ENCODE assay signal across 17 cellular contexts in genomic region chr17:75188614-75189013, GRCh38. TPM values are rescaled to one million over a fixed set of nuclear protein-coding genes. Genes with fewer than 3 reads are reported as not detected.
DNase-seq lines count a peak whose midpoint lies in the region; ATAC-seq and TF ChIP-seq lines count a peak whose summit lies in the region.
"Had no signal": no experiment of that assay in that cellular context is flagged by ENCODE, and none has a peak within 500 bp of the region (broad histone marks: within the 10 kb centered on the region; RNA-seq: fewer than 3 reads in every experiment).

No MANE protein-coding gene starts in this region.

- no peak overlapping the region for H3K27ac ChIP-seq in SK-N-SH (ENCODE audit: low read depth in 2 of 2, low read length in 1 of 2)
- no peak overlapping the region for H3K27ac ChIP-seq in spleen
- H3K27ac ChIP-seq: HL-60 had no signal

- H3K9ac ChIP-seq in SK-N-SH: no peak overlapping the region

- H3K4me1 Mint-ChIP-seq in activated naive CD4-positive, alpha-beta T cell treated with anti-CD3 and anti-CD28 coated beads, Interleukin-2, amount 10 ng/mL, durations not matched to agents 7 days and 5 days: peaks cover 29% of the 10 kb centered on the region
- peaks cover 17% of the 10 kb centered on the region for H3K4me1 Mint-ChIP-seq in activated T-helper 17 cell treated with anti-CD3 and anti-CD28 coated beads, Interleukin-2, amount 50 U/mL, for 72 hours
- peaks cover 13% of the 10 kb centered on the region for H3K4me1 Mint-ChIP-seq in chondrocyte (ENCODE audit: low read depth)

- peaks cover 7% of the 10 kb centered on the region for H3F3A ChIP-seq in SK-N-SH (replicated peaks; ENCODE audit: insufficient read depth)

- DNase-seq in SK-N-SH (no peak), spleen (peak; percentile 13), chondrocyte (ENCODE audit: low spot score) (no peak), germinal center (ENCODE audit: low spot score) (no peak)
- DNase-seq in activated naive CD4-positive, alpha-beta T cell treated with anti-CD3 and anti-CD28 coated beads, Interleukin-2, amount 10 ng/mL, durations not matched to agents 7 days and 5 days: no peak
- no peak for DNase-seq in activated naive CD4-positive, alpha-beta T cell (lab: John Stamatoyannopoulos, UW)
- DNase-seq: Caco-2, GDM1, H9, Kasumi-1, MG63, NCI-H1048, NCI-H524 treated with DMSO at 0.1 percent for 48 hours had no signal

- TF ChIP-seq RAD21 in SK-N-SH (IDR thresholded peaks at IDR 0.05; ENCODE audit: low read length): no peak

- TF ChIP-seq CTCF in SK-N-SH (IDR thresholded peaks at IDR 0.05) (no peak), spleen (IDR thresholded peaks at IDR 0.05 in 8 of 11, conservative IDR thresholded peaks at IDR 0.05 in 3 of 11) (no peak), chondrocyte (IDR thresholded peaks at IDR 0.05) (no peak)

- H3K4me2 ChIP-seq in SK-N-SH: 0 out of 2 replicates have a peak overlapping the region, but pooled peaks have one; percentile 1

- POLR2A ChIA-PET in SK-N-SH (lab: Yijun Ruan, JAX): no interaction called here

- H3K36me3 ChIP-seq in SK-N-SH (replicated peaks in 1 of 2; ENCODE audit: control insufficient read depth in 1 of 2, insufficient read depth in 2 of 2, low read length in 1 of 2): no peaks in the 10 kb centered on the region
- H3K36me3 ChIP-seq in spleen: no peaks in the 10 kb centered on the region
- H3K36me3 ChIP-seq: MG63 had no signal

- intact Hi-C loops in spleen (cut with DNase I; ENCODE audit: low total_unique reads): no loop called here

- CTCF ChIA-PET in SK-N-SH (lab: Yijun Ruan, JAX): interaction anchor here (0.6 to 6.1 kb wide), 3 partner anchors 12 to 74 kb away, joined by 3 to 50 read pairs (median 14); no protein-coding TSS in a partner anchor
- CTCF ChIA-PET in activated naive CD4-positive, alpha-beta T cell treated with anti-CD3 and anti-CD28 coated beads, Interleukin-2, amount 10 ng/mL, durations not matched to agents 7 days and 5 days (lab: Charles Lee): interaction anchor here (0.7 to 5.2 kb wide), 6 partner anchors 12 to 397 kb away, joined by 3 to 55 read pairs (median 8); no protein-coding TSS in a partner anchor

- H3K9me3 Mint-ChIP-seq in activated naive CD4-positive, alpha-beta T cell treated with anti-CD3 and anti-CD28 coated beads, Interleukin-2, amount 10 ng/mL, durations not matched to agents 7 days and 5 days: no peaks in the 10 kb centered on the region
- no peaks in the 10 kb centered on the region for H3K9me3 Mint-ChIP-seq in activated T-helper 17 cell treated with anti-CD3 and anti-CD28 coated beads, Interleukin-2, amount 50 U/mL, for 72 hours
- H3K9me3 Mint-ChIP-seq in chondrocyte (ENCODE audit: low read depth): no peaks in the 10 kb centered on the region
- H3K9me3 Mint-ChIP-seq: H9 had no signal

- no peak overlapping the region for H2AFZ ChIP-seq in SK-N-SH (ENCODE audit: low read depth)

- WGBS in SK-N-SH (ENCODE audit: low lambda C conversion rate): 92% methylated on average over 6 of the region's 6 CpGs
- WGBS in spleen, 5 donors: 90 to 97% (median 94%) methylated on average over 6 of the region's 6 CpGs

- no peak for ATAC-seq in SK-N-SH treated with all-trans-retinoic acid at 6 μM for 48 hours
- no peak for ATAC-seq in activated T-helper 17 cell treated with anti-CD3 and anti-CD28 coated beads, Interleukin-2, amount 50 U/mL, for 72 hours (replicated peaks)

- H3K4me3 ChIP-seq in SK-N-SH (ENCODE audit: low read depth in 2 of 2, low read length in 1 of 2): no peak overlapping the region
- H3K4me3 ChIP-seq in spleen: no peak overlapping the region
- H3K4me3 ChIP-seq: MG63 had no signal

- peaks cover 6% of the 10 kb centered on the region; the same call in 1 of the 2 replicates for H3K79me2 ChIP-seq in SK-N-SH (ENCODE audit: insufficient read depth)

- no peaks in the 10 kb centered on the region for H3K27me3 Mint-ChIP-seq in activated naive CD4-positive, alpha-beta T cell treated with anti-CD3 and anti-CD28 coated beads, Interleukin-2, amount 10 ng/mL, durations not matched to agents 7 days and 5 days
- H3K27me3 Mint-ChIP-seq in activated T-helper 17 cell treated with anti-CD3 and anti-CD28 coated beads, Interleukin-2, amount 50 U/mL, for 72 hours: no peaks in the 10 kb centered on the region
- H3K27me3 Mint-ChIP-seq in chondrocyte (ENCODE audit: low read depth): no peaks in the 10 kb centered on the region
- H3K27me3 Mint-ChIP-seq: B cell had no signal

- no peaks in the 10 kb centered on the region for H3K9me3 ChIP-seq in SK-N-SH
- H3K9me3 ChIP-seq in spleen: no peaks in the 10 kb centered on the region
- H3K9me3 ChIP-seq: Caco-2, MG63 had no signal

- no peaks in the 10 kb centered on the region for H3K9me2 ChIP-seq in SK-N-SH

- peak overlapping the region; percentile 96 for H3K27ac Mint-ChIP-seq in activated naive CD4-positive, alpha-beta T cell treated with anti-CD3 and anti-CD28 coated beads, Interleukin-2, amount 10 ng/mL, durations not matched to agents 7 days and 5 days
- H3K27ac Mint-ChIP-seq in activated T-helper 17 cell treated with anti-CD3 and anti-CD28 coated beads, Interleukin-2, amount 50 U/mL, for 72 hours: peak overlapping the region; percentile 70
- H3K27ac Mint-ChIP-seq in chondrocyte (ENCODE audit: unreplicated experiment): no peak overlapping the region
- H3K27ac Mint-ChIP-seq: B cell, H9 had no signal

- TF ChIP-seq POLR2A in spleen (IDR thresholded peaks at IDR 0.05): no peak

- H3K27me3 ChIP-seq in SK-N-SH (ENCODE audit: insufficient read depth) (no peaks in the 10 kb centered on the region), spleen (replicated peaks in 1 of 7) (no peaks in the 10 kb centered on the region)
- H3K27me3 ChIP-seq: MG63 had no signal

- H3K36me3 Mint-ChIP-seq in activated naive CD4-positive, alpha-beta T cell treated with anti-CD3 and anti-CD28 coated beads, Interleukin-2, amount 10 ng/mL, durations not matched to agents 7 days and 5 days: peaks cover 7% of the 10 kb centered on the region
- peaks cover 10% of the 10 kb centered on the region for H3K36me3 Mint-ChIP-seq in activated T-helper 17 cell treated with anti-CD3 and anti-CD28 coated beads, Interleukin-2, amount 50 U/mL, for 72 hours (ENCODE audit: low read depth)
- H3K36me3 Mint-ChIP-seq in chondrocyte (ENCODE audit: low read depth): no peaks in the 10 kb centered on the region

- no peaks in the 10 kb centered on the region for H4K20me1 ChIP-seq in SK-N-SH (ENCODE audit: insufficient read depth)

- no peak overlapping the region for H3K4me3 Mint-ChIP-seq in activated naive CD4-positive, alpha-beta T cell treated with anti-CD3 and anti-CD28 coated beads, Interleukin-2, amount 10 ng/mL, durations not matched to agents 7 days and 5 days
- H3K4me3 Mint-ChIP-seq in activated T-helper 17 cell treated with anti-CD3 and anti-CD28 coated beads, Interleukin-2, amount 50 U/mL, for 72 hours: peak overlapping the region; percentile 65
- H3K4me3 Mint-ChIP-seq in chondrocyte (ENCODE audit: unreplicated experiment): no peak overlapping the region
- H3K4me3 Mint-ChIP-seq: B cell, H9 had no signal

- H3K4me1 ChIP-seq in SK-N-SH (ENCODE audit: control insufficient read depth in 1 of 2, insufficient read depth in 2 of 2, low read depth in 1 of 2, low read length in 1 of 2) (no peaks in the 10 kb centered on the region; a peak in 1 of 4 replicates), spleen (peaks cover 3 to 9% (median 7%) of the 10 kb centered on the region in 6 donors)

- no peak for TF ChIP-seq EP300 in SK-N-SH (IDR thresholded peaks at IDR 0.05; ENCODE audit: borderline replicate concordance in 1 of 2, low read depth in 1 of 2, low read length in 1 of 2)

TF ChIP-seq in SK-N-SH, 30 proteins besides CTCF, POLR2A, EP300 and RAD21 (continues in another document):
- TF ChIP-seq EZH2phosphoT487 (IDR thresholded peaks at IDR 0.05; ENCODE audit: borderline replicate concordance, low read depth) (no peak), CHD2 (IDR thresholded peaks at IDR 0.05; ENCODE audit: low read length, partially characterized antibody) (no peak), FOXM1 (IDR thresholded peaks at IDR 0.05; ENCODE audit: low read depth) (no peak)

TF ChIP-seq in SK-N-SH treated with all-trans-retinoic acid at 6 μM for 48 hours, 23 proteins besides CTCF, POLR2A, EP300 and RAD21 (continues in another document):
- no peak for TF ChIP-seq OSR1 (CRISPR knock-in tag; IDR thresholded peaks at IDR 0.05)

RNA-seq across cellular contexts. Expression of gene SUMO2, which starts 5.9 kb away (rescaled TPM):
- polyA plus RNA-seq in SK-N-SH (2012; rRNA removed): 85.5 and 114 TPM in 2 replicates
- polyA plus RNA-seq in SK-N-SH (2012; cell fraction: cytosol; rRNA removed): 133 and 184 TPM in 2 replicates
- polyA plus RNA-seq in SK-N-SH (2012; cell fraction: nucleus; rRNA removed): 25.6 and 43.8 TPM in 2 replicates
- 100 to 1,000 TPM; 416 to 512 TPM for total RNA-seq in activated T-helper 17 cell treated with anti-CD3 and anti-CD28 coated beads, Interleukin-2, amount 50 U/mL, for 72 hours
- 100 to 1,000 TPM in 4 of 7 donors, 10 to 100 TPM in 3; 67.7 to 310 (median 251) TPM for total RNA-seq in spleen
- polyA plus RNA-seq in spleen: 100 to 1,000 TPM in 2 of 3 donors, 10 to 100 TPM in 1; 97.3 to 127 (median 117) TPM
- total RNA-seq in chondrocyte: 307 to 347 TPM (median 312 TPM) in 3 replicates

RNA-seq across cellular contexts. Expression of gene NUP85, which starts 16.9 kb away (rescaled TPM):
- polyA plus RNA-seq in SK-N-SH (2012; rRNA removed) (80.5 and 99.8 TPM in 2 replicates), spleen (10 to 100 TPM; 45.8 to 79.8 (median 61.8) TPM)
- 38.2 and 55.2 TPM in 2 replicates for polyA plus RNA-seq in SK-N-SH (2012; cell fraction: cytosol; rRNA removed)
- 258 and 284 TPM in 2 replicates for polyA plus RNA-seq in SK-N-SH (2012; cell fraction: nucleus; rRNA removed)
- 100 to 1,000 TPM; 143 to 161 TPM for total RNA-seq in activated T-helper 17 cell treated with anti-CD3 and anti-CD28 coated beads, Interleukin-2, amount 50 U/mL, for 72 hours
- total RNA-seq in spleen (10 to 100 TPM; 35.5 to 83.8 (median 66.1) TPM), chondrocyte (36.7 to 63.9 TPM (median 41.3 TPM) in 3 replicates)

RNA-seq across cellular contexts. Expression of gene JPT1, which starts 34.3 kb away (rescaled TPM):
- 259 and 490 TPM in 2 replicates for polyA plus RNA-seq in SK-N-SH (2012; rRNA removed)
- polyA plus RNA-seq in SK-N-SH (2012; cell fraction: cytosol; rRNA removed): 407 and 471 TPM in 2 replicates
- 165 and 240 TPM in 2 replicates for polyA plus RNA-seq in SK-N-SH (2012; cell fraction: nucleus; rRNA removed)
- 100 to 1,000 TPM; 191 to 343 TPM for total RNA-seq in activated T-helper 17 cell treated with anti-CD3 and anti-CD28 coated beads, Interleukin-2, amount 50 U/mL, for 72 hours
- 100 to 1,000 TPM in 2 of 7 donors, 10 to 100 TPM in 5; 47.1 to 116 (median 92.1) TPM for total RNA-seq in spleen
- polyA plus RNA-seq in spleen: 100 to 1,000 TPM; 106 to 192 (median 164) TPM
- 78.6 to 90.4 TPM (median 86.4 TPM) in 3 replicates for total RNA-seq in chondrocyte

RNA-seq across cellular contexts. Expression of gene NT5C, which starts 57.1 kb away (rescaled TPM):
- polyA plus RNA-seq in SK-N-SH (2012; rRNA removed) (111 and 114 TPM in 2 replicates), spleen (100 to 1,000 TPM; 105 to 145 (median 139) TPM)
- 53.5 and 66.8 TPM in 2 replicates for polyA plus RNA-seq in SK-N-SH (2012; cell fraction: cytosol; rRNA removed)
- polyA plus RNA-seq in SK-N-SH (2012; cell fraction: nucleus; rRNA removed): 316 and 454 TPM in 2 replicates
- total RNA-seq in activated T-helper 17 cell treated with anti-CD3 and anti-CD28 coated beads, Interleukin-2, amount 50 U/mL, for 72 hours: 10 to 100 TPM; 56.0 to 64.9 TPM
- total RNA-seq in spleen (10 to 100 TPM; 48.2 to 77.9 (median 54.6) TPM), chondrocyte (23.3 to 31.2 TPM (median 30.4 TPM) in 3 replicates)
